In the genomic region with DNA sequence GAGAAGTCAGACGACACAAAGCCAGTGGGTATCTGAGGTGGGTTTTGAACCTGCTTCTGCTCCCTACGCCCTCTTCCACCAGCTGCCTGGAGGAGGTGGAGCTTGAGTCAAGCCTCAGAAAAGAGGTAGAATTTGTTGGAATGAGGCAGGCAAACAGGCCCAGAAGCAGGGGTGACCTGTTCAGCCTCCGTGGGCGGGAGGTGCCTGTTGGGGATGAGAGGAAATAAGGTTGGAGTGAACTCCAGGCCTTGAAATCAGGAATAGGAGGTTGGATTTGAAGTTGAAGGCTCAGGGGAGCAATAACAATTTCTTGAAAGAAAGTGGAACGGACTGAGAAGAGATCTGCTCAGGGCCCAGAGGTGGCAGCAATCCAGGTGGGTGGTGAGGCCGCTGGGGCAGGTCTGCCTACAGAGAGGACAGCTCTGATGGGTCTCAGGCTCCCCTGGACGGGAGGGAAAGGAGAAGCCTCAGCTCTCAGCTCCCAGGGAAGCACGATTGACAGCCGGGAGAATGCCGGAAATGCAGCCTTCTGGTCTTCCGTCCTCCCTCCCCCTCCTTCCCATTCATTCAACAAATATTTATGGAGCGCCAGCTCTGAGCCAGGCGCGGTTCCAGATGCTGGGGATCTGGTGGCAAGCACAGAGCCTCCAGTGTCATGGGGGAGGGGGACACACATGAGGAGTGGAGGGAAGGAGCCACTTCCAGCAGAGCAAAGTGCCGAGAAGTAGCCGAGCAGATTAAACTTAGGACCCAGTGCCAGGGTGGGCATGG, we compare ENCODE assay signal across 9 cellular contexts.
DNase-seq lines count a peak whose midpoint lies in the region; ATAC-seq and TF ChIP-seq lines count a peak whose summit lies in the region.
"Had no signal": no experiment of that assay in that cellular context is flagged by ENCODE, and none has a peak within 500 bp of the region (broad histone marks: within the 10 kb centered on the region; RNA-seq: fewer than 3 reads in every experiment).

No MANE protein-coding gene starts in this region.

- ATAC-seq in CD4-positive, alpha-beta T cell (ENCODE audit: poor library complexity): no peak
- ATAC-seq in HG02678 (IDR thresholded peaks at IDR 0.05; ENCODE audit: unreplicated experiment): no peak

- peak overlapping the region; percentile 70 for H3K4me2 ChIP-seq in PC-9

- no peaks in the 10 kb centered on the region for H3K9me3 ChIP-seq in PC-9 (ENCODE audit: insufficient read depth, low read depth)
- no peaks in the 10 kb centered on the region for H3K9me3 ChIP-seq in CD4-positive, alpha-beta T cell (ENCODE audit: control insufficient read depth, low read length)

- TF ChIP-seq CTCF in PC-9 (conservative IDR thresholded peaks at IDR 0.05): no peak
- TF ChIP-seq CTCF in fibroblast of mammary gland (conservative IDR thresholded peaks at IDR 0.05; ENCODE audit: control insufficient read depth, insufficient read depth, low read depth, low read length): no peak
- TF ChIP-seq CTCF in CD4-positive, alpha-beta T cell (IDR thresholded peaks at IDR 0.05): no peak

- no peaks in the 10 kb centered on the region for H3K4me1 Mint-ChIP-seq in CD4-positive, alpha-beta T cell (ENCODE audit: low read depth)

- no peaks in the 10 kb centered on the region for H3K27me3 ChIP-seq in PC-9 (ENCODE audit: insufficient read depth, low read depth)
- H3K27me3 ChIP-seq in CD4-positive, alpha-beta T cell (ENCODE audit: control insufficient read depth, insufficient read depth, low read length): peaks cover 40% of the 10 kb centered on the region

- no peaks in the 10 kb centered on the region for H3K36me3 Mint-ChIP-seq in CD4-positive, alpha-beta T cell (ENCODE audit: low read depth)
- H3K36me3 Mint-ChIP-seq: activated naive CD8-positive, alpha-beta T cell had no signal

- peaks cover 9% of the 10 kb centered on the region; the same call in 1 of the 2 replicates for H3K79me2 ChIP-seq in PC-9 (ENCODE audit: low read depth)

- H3K4me3 ChIP-seq in PC-9 (peak overlapping the region; percentile 12; the same call in 1 of the 2 replicates), fibroblast of mammary gland (ENCODE audit: control insufficient read depth, low read depth, low read length) (peak overlapping the region; percentile 29)

- H2AFZ ChIP-seq in PC-9: peak overlapping the region; percentile 76

- CTCF ChIA-PET in PC-9 (lab: Charles Lee): interaction anchor here (1.3 kb wide), 1 partner anchor 59 kb away, joined by 4 read pairs; no protein-coding TSS in a partner anchor
- CTCF ChIA-PET in CD4-positive, alpha-beta T cell (lab: Charles Lee): no interaction called here

- H3K27me3 Mint-ChIP-seq in CD4-positive, alpha-beta T cell: peaks cover 63% of the 10 kb centered on the region

- peaks cover 44% of the 10 kb centered on the region for H3K4me1 ChIP-seq in PC-9 (replicated peaks; ENCODE audit: insufficient read depth)

- no peaks in the 10 kb centered on the region for H3K9me3 Mint-ChIP-seq in CD4-positive, alpha-beta T cell

- intact Hi-C loops in PC-9 (cut with micrococcal nuclease; ENCODE audit: unreplicated experiment): loop anchor here (2.0 kb wide), 1 partner anchor 59 kb away; no protein-coding TSS in a partner anchor
- intact Hi-C loops in CD4-positive, alpha-beta T cell (cut with DNase I, micrococcal nuclease): no loop called here

- no peaks in the 10 kb centered on the region for H3K36me3 ChIP-seq in PC-9 (ENCODE audit: low read depth)

- POLR2A ChIA-PET in PC-9 (lab: Charles Lee; ENCODE audit: unreplicated experiment): interaction anchor here (0.6 kb wide), 2 partner anchors 518 to 806 kb away, joined by 3 read pairs; a partner anchor contains a TSS
- POLR2A ChIA-PET in CD4-positive, alpha-beta T cell (lab: Charles Lee): no interaction called here

- H3K27ac ChIP-seq in PC-9: peak overlapping the region; percentile 50
- H3K27ac ChIP-seq in CD4-positive, alpha-beta T cell (ENCODE audit: low read depth, low read length): no peak overlapping the region

- no peak overlapping the region for H3K4me3 Mint-ChIP-seq in CD4-positive, alpha-beta T cell
- H3K4me3 Mint-ChIP-seq: activated naive CD8-positive, alpha-beta T cell had no signal

- H3F3A ChIP-seq in PC-9 (ENCODE audit: insufficient read depth, low read depth): peaks cover 17% of the 10 kb centered on the region; the same call in 1 of the 2 replicates

- no TSS peak for BruUV-seq in PC-9 (replicated peaks; lab: Mats Ljungman, UMichigan)

- H3K27ac Mint-ChIP-seq in CD4-positive, alpha-beta T cell: no peak overlapping the region
- H3K27ac Mint-ChIP-seq: activated naive CD8-positive, alpha-beta T cell had no signal

- DNase-seq in GM03348 (ENCODE audit: low spot score) (peak; percentile 90), PC-9 (peak; percentile 51 to 74), fibroblast of mammary gland (ENCODE audit: low read depth) (peak; percentile 82), renal cortical epithelial cell (ENCODE audit: low read depth) (peak; percentile 39), activated gamma-delta T cell (lab: John Stamatoyannopoulos, UW) (no peak), activated gamma-delta T cell treated with Interleukin-2 at 50 U/mL for 16 hours (no peak)
- no peak for DNase-seq in CD4-positive, alpha-beta T cell

- H4K20me1 ChIP-seq in PC-9 (ENCODE audit: insufficient read depth): no peaks in the 10 kb centered on the region

- H3K9me2 ChIP-seq in PC-9 (ENCODE audit: insufficient read depth): no peaks in the 10 kb centered on the region

Comparison
In these comparisons a context has a peak if more than half of its experiments do, and no peak if none do; other contexts are left out.
1. DNase-seq: peak in GM03348 (single experiment), PC-9 (2 of 2), fibroblast of mammary gland (single experiment) and renal cortical epithelial cell (single experiment); none in activated gamma-delta T cell (single experiment), activated gamma-delta T cell treated with Interleukin-2 at 50 U/mL for 16 hours (single experiment) and CD4-positive, alpha-beta T cell (0 of 10).